8 cellular contexts compared by ENCODE assay signal in genomic region chr17:42132941-42133340, GRCh38. TPM values are rescaled to one million over a fixed set of nuclear protein-coding genes. Genes with fewer than 3 reads are reported as not detected.
DNase-seq lines count a peak whose midpoint lies in the region; ATAC-seq and TF ChIP-seq lines count a peak whose summit lies in the region.

No MANE protein-coding gene starts in this region.

- peaks cover 57% of the 10 kb centered on the region for H3K4me1 Mint-ChIP-seq in Calu3 (ENCODE audit: low read depth, unreplicated experiment)

- no peaks in the 10 kb centered on the region for H3K36me3 ChIP-seq in mucosa of descending colon (ENCODE audit: low read depth)

- H3K4me3 ChIP-seq in coronary artery, result no peak overlapping the region
- no peak overlapping the region for H3K4me3 ChIP-seq in mucosa of descending colon

- TF ChIP-seq CTCF in Calu3 (IDR thresholded peaks at IDR 0.05; ENCODE audit: unreplicated experiment) (no peak), coronary artery (IDR thresholded peaks at IDR 0.05) (no peak), mucosa of descending colon (IDR thresholded peaks at IDR 0.05) (no peak)

- peaks cover 51% of the 10 kb centered on the region for H3K4me1 ChIP-seq in mucosa of descending colon (ENCODE audit: low read depth)

- H3K4me3 Mint-ChIP-seq in Calu3 (ENCODE audit: low read depth, unreplicated experiment), result peak overlapping the region; percentile 29

- no peaks in the 10 kb centered on the region for H3K9me3 ChIP-seq in mucosa of descending colon

- DNase-seq in Calu3 (peak; percentile 72), RPMI7951 (ENCODE audit: low read depth) (peak; percentile 88), coronary artery (ENCODE audit: low spot score) (no peak), mucosa of descending colon (peak; percentile 77 to 81 (median 78)), NCI-H1092 (lab: John Stamatoyannopoulos, UW) (no peak), NCI-H524 (lab: John Stamatoyannopoulos, UW) (no peak)

- H3K9me3 Mint-ChIP-seq in Calu3 (ENCODE audit: low read depth, unreplicated experiment), result no peaks in the 10 kb centered on the region

- H3K27ac Mint-ChIP-seq in Calu3 (ENCODE audit: unreplicated experiment), result peak overlapping the region; percentile 43

- H3K36me3 Mint-ChIP-seq in Calu3 (ENCODE audit: insufficient read depth, unreplicated experiment), result peaks cover 60% of the 10 kb centered on the region

- ATAC-seq in HG03064 (IDR thresholded peaks at IDR 0.05; ENCODE audit: low read depth, unreplicated experiment), result peak; percentile 32
- peak; percentile 72 for ATAC-seq in mucosa of descending colon
- ATAC-seq in HG03565 (IDR thresholded peaks at IDR 0.05; ENCODE audit: unreplicated experiment), result no peak

- CTCF ChIA-PET in Calu3 (lab: Charles Lee), result interaction anchor here (0.6 to 1.1 kb wide), 3 partner anchors 11 to 332 kb away, joined by 3 to 6 read pairs (median 3); partner anchors contain the start of genes GHDC, HSPB9 and KAT2A

- H3K27ac ChIP-seq in coronary artery, result peak overlapping the region; percentile 19 to 80

- no TSS peak for BruUV-seq in Calu3 (replicated peaks; lab: Mats Ljungman, UMichigan)

- intact Hi-C loops in Calu3 (cut with micrococcal nuclease; ENCODE audit: unreplicated experiment) (loop anchor here (10.0 kb wide), 1 partner anchor 142 kb away; the partner anchor contains the start of gene STAT5B), mucosa of descending colon (cut with DNase I, micrococcal nuclease) (no loop called here)

- H3K27me3 Mint-ChIP-seq in Calu3 (ENCODE audit: unreplicated experiment), result no peaks in the 10 kb centered on the region

RNA-seq across cellular contexts. Expression of gene HSPB9, which starts 10.3 kb away (rescaled TPM):
- total RNA-seq in Calu3 (2022) (0.54 and 0.69 TPM in 2 replicates), mucosa of descending colon (under 1 TPM in 1 of 3 donors, not detected in 2; 0.28 TPM)
- total RNA-seq in RPMI7951 (2014; rRNA removed; shearing (Covaris generic)), result not detected in 2 replicates

RNA-seq across cellular contexts. Expression of gene KAT2A, which starts 11.8 kb away (rescaled TPM):
- total RNA-seq in Calu3 (2022), result 94.7 and 100.0 TPM in 2 replicates
- total RNA-seq in RPMI7951 (2014; rRNA removed; shearing (Covaris generic)), result 6.3 and 11.7 TPM in 2 replicates
- 10 to 100 TPM; 21.6 to 47.8 (median 31.4) TPM for total RNA-seq in mucosa of descending colon

RNA-seq across cellular contexts. Expression of gene DHX58, which starts 20.4 kb away (rescaled TPM):
- total RNA-seq in Calu3 (2022) (45.6 and 77.5 TPM in 2 replicates), mucosa of descending colon (10 to 100 TPM; 11.7 to 18.0 (median 14.0) TPM)
- 4.2 and 4.8 TPM in 2 replicates for total RNA-seq in RPMI7951 (2014; rRNA removed; shearing (Covaris generic))

RNA-seq across cellular contexts. Expression of gene RAB5C, which starts 21.8 kb away (rescaled TPM):
- total RNA-seq in Calu3 (2022) (284 and 315 TPM in 2 replicates), mucosa of descending colon (100 to 1,000 TPM; 133 to 161 (median 160) TPM)
- 95.0 and 130 TPM in 2 replicates for total RNA-seq in RPMI7951 (2014; rRNA removed; shearing (Covaris generic))

RNA-seq across cellular contexts. Expression of gene ZNF385C, which starts 34.7 kb away (rescaled TPM):
- total RNA-seq in Calu3 (2022) (4.0 and 6.3 TPM in 2 replicates), mucosa of descending colon (under 1 TPM; 0.41 to 0.96 (median 0.58) TPM)
- not detected in 2 replicates for total RNA-seq in RPMI7951 (2014; rRNA removed; shearing (Covaris generic))

Comparison
In these comparisons a context has a peak if more than half of its experiments do, and no peak if none do; other contexts are left out.
1. DNase-seq: peak in Calu3 (single experiment), RPMI7951 (single experiment) and mucosa of descending colon (3 of 3); none in coronary artery (single experiment), NCI-H1092 (single experiment) and NCI-H524 (0 of 2).